Comparison of ENCODE assay signal across 26 cellular contexts in the genomic region with DNA sequence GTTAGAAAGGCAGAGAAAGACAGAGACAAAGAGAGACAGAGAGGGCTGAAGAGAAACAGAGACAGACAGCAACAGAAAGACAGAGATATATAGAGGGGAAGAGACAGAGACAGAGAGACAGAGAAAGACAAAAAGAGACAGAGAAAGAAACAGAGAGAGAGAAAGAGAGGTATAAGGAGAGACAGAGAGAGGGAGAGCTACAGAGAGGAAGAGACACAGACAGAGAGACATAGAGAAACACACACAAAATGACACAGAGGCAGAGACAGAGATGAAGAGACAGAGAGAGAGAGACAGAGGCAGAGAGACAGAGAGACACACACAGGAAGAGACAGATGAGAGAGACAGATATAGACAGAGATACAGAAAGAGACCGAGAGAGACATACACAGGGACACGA.
DNase-seq lines count a peak whose midpoint lies in the region; ATAC-seq and TF ChIP-seq lines count a peak whose summit lies in the region.
"Had no signal": no experiment of that assay in that cellular context is flagged by ENCODE, and none has a peak within 500 bp of the region (broad histone marks: within the 10 kb centered on the region; RNA-seq: fewer than 3 reads in every experiment).

No MANE protein-coding gene starts in this region.

- TF ChIP-seq CTCF in CD14-positive monocyte (IDR thresholded peaks at IDR 0.05) (peak; percentile 2), HEK293 (tag by site-specific recombination; IDR thresholded peaks at IDR 0.05) (no peak)

- DNase-seq in CD14-positive monocyte (ENCODE audit: low spot score) = no peak
- DNase-seq in activated T-helper 1 cell treated with anti-CD3 and anti-CD28 coated beads, Interleukin-12 subunit alpha, Interleukin-12 subunit beta, Interleukin-2, Interleukin-4 antibody, amounts not matched to agents 30 ng/mL and 10 ng/mL and 1 ng/mL, durations not matched to agents 14 hours and 24 hours and 36 hours (ENCODE audit: low spot score) = no peak
- DNase-seq in naive thymus-derived CD8-positive, alpha-beta T cell = no peak
- DNase-seq in putamen (ENCODE audit: low spot score) = no peak
- DNase-seq in AG08396 (ENCODE audit: low spot score) = no peak
- no peak for DNase-seq in sciatic nerve (ENCODE audit: low spot score)
- DNase-seq: activated CD4-positive, alpha-beta T cell treated with anti-CD3 and anti-CD28 coated beads, Interleukin-2, amount 50 U/mL, for 4 hours; activated gamma-delta T cell; amygdala; CD4-positive, alpha-beta T cell; effector memory CD4-positive, alpha-beta T cell; foreskin keratinocyte; left lung; natural killer cell; NCI-H1694 treated with DMSO at 0.1 percent for 48 hours; NCI-H526; ovary; stimulated activated CD4-positive, alpha-beta T cell treated with anti-CD3 and anti-CD28 coated beads, Interleukin-12 subunit alpha, Interleukin-12 subunit beta, amount 100 ng/mL, for 4 hours; stimulated activated CD4-positive, alpha-beta T cell treated with anti-CD3 and anti-CD28 coated beads, Interleukin-4, amount 100 ng/mL, for 24 hours; thyroid gland had no signal

- H3K4me1 Mint-ChIP-seq in CD14-positive monocyte = no peaks in the 10 kb centered on the region
- H3K4me1 Mint-ChIP-seq in activated T-helper 1 cell treated with anti-CD3 and anti-CD28 coated beads, Interleukin-12 subunit alpha, Interleukin-12 subunit beta, Interleukin-2, Interleukin-4 antibody, amounts not matched to agents 30 ng/mL and 10 ng/mL and 1 ng/mL, durations not matched to agents 14 hours and 24 hours and 36 hours (ENCODE audit: low read depth) = no peaks in the 10 kb centered on the region
- H3K4me1 Mint-ChIP-seq in naive thymus-derived CD8-positive, alpha-beta T cell = peaks cover 0 to 30% (median 10%) of the 10 kb centered on the region in 4 donors
- H3K4me1 Mint-ChIP-seq: natural killer cell; stimulated activated naive CD8-positive, alpha-beta T cell treated with anti-CD3 and anti-CD28 coated beads, Interleukin-15, amount 100 ng/mL, for 72 hours had no signal

- H3K27me3 Mint-ChIP-seq in CD14-positive monocyte (ENCODE audit: low read depth in 3 of 3) = peaks cover 3 to 7% (median 6%) of the 10 kb centered on the region in 3 donors
- H3K27me3 Mint-ChIP-seq in activated T-helper 1 cell treated with anti-CD3 and anti-CD28 coated beads, Interleukin-12 subunit alpha, Interleukin-12 subunit beta, Interleukin-2, Interleukin-4 antibody, amounts not matched to agents 30 ng/mL and 10 ng/mL and 1 ng/mL, durations not matched to agents 14 hours and 24 hours and 36 hours (ENCODE audit: insufficient read depth) = peaks cover 9% of the 10 kb centered on the region
- peaks cover 0 to 18% (median 3%) of the 10 kb centered on the region in 5 donors for H3K27me3 Mint-ChIP-seq in naive thymus-derived CD8-positive, alpha-beta T cell
- H3K27me3 Mint-ChIP-seq: CD4-positive, alpha-beta T cell had no signal

- no peaks in the 10 kb centered on the region for H3K36me3 ChIP-seq in HEK293 (ENCODE audit: control insufficient read depth in 2 of 2, insufficient read depth in 1 of 2, low read length in 2 of 2)
- H3K36me3 ChIP-seq: breast epithelium, left lung, ovary, thyroid gland had no signal

- intact Hi-C loops in CD14-positive monocyte (cut with micrococcal nuclease) = no loop called here
- intact Hi-C loops in activated T-helper 1 cell treated with anti-CD3 and anti-CD28 coated beads, Interleukin-12 subunit alpha, Interleukin-12 subunit beta, Interleukin-2, Interleukin-4 antibody, amounts not matched to agents 30 ng/mL and 10 ng/mL and 1 ng/mL, durations not matched to agents 14 hours and 24 hours and 36 hours (cut with micrococcal nuclease) = no loop called here
- intact Hi-C loops in sciatic nerve (cut with DNase I) = no loop called here

- no peaks in the 10 kb centered on the region for H3K36me3 Mint-ChIP-seq in CD14-positive monocyte
- no peaks in the 10 kb centered on the region for H3K36me3 Mint-ChIP-seq in activated T-helper 1 cell treated with anti-CD3 and anti-CD28 coated beads, Interleukin-12 subunit alpha, Interleukin-12 subunit beta, Interleukin-2, Interleukin-4 antibody, amounts not matched to agents 30 ng/mL and 10 ng/mL and 1 ng/mL, durations not matched to agents 14 hours and 24 hours and 36 hours (ENCODE audit: low read depth)
- H3K36me3 Mint-ChIP-seq in naive thymus-derived CD8-positive, alpha-beta T cell = no peaks in the 10 kb centered on the region
- H3K36me3 Mint-ChIP-seq: natural killer cell had no signal

- H3K9me3 ChIP-seq in HEK293 (ENCODE audit: control insufficient read depth, insufficient read depth, low read depth, low read length) = no peaks in the 10 kb centered on the region
- H3K9me3 ChIP-seq: breast epithelium, left lung, ovary, thyroid gland had no signal

- CTCF ChIA-PET in HEK293 (lab: Yijun Ruan, JAX) = no interaction called here

- H3K4me3 Mint-ChIP-seq in CD14-positive monocyte = no peak overlapping the region
- H3K4me3 Mint-ChIP-seq in activated T-helper 1 cell treated with anti-CD3 and anti-CD28 coated beads, Interleukin-12 subunit alpha, Interleukin-12 subunit beta, Interleukin-2, Interleukin-4 antibody, amounts not matched to agents 30 ng/mL and 10 ng/mL and 1 ng/mL, durations not matched to agents 14 hours and 24 hours and 36 hours = no peak overlapping the region
- peak overlapping the region in 1 of 10 donors; percentile 60 for H3K4me3 Mint-ChIP-seq in naive thymus-derived CD8-positive, alpha-beta T cell
- H3K4me3 Mint-ChIP-seq: CD4-positive, alpha-beta T cell; natural killer cell; stimulated activated naive CD8-positive, alpha-beta T cell treated with anti-CD3 and anti-CD28 coated beads, Interleukin-15, amount 100 ng/mL, for 72 hours had no signal

- H3K27ac Mint-ChIP-seq in CD14-positive monocyte = peak overlapping the region in 1 of 7 donors; percentile 44
- peak overlapping the region; percentile 24 for H3K27ac Mint-ChIP-seq in activated T-helper 1 cell treated with anti-CD3 and anti-CD28 coated beads, Interleukin-12 subunit alpha, Interleukin-12 subunit beta, Interleukin-2, Interleukin-4 antibody, amounts not matched to agents 30 ng/mL and 10 ng/mL and 1 ng/mL, durations not matched to agents 14 hours and 24 hours and 36 hours
- peak overlapping the region in 6 of 10 donors; percentile 17 to 87 (median 58) for H3K27ac Mint-ChIP-seq in naive thymus-derived CD8-positive, alpha-beta T cell
- H3K27ac Mint-ChIP-seq: CD4-positive, alpha-beta T cell; natural killer cell had no signal

- H3K27ac ChIP-seq in HEK293 (ENCODE audit: extremely low read depth, low read depth, low read length) = no peak overlapping the region
- H3K27ac ChIP-seq: breast epithelium, foreskin keratinocyte, left lung, ovary, thyroid gland had no signal

- no peaks in the 10 kb centered on the region for H3K4me1 ChIP-seq in HEK293 (ENCODE audit: control insufficient read depth, insufficient read depth, low read length)
- H3K4me1 ChIP-seq: breast epithelium, foreskin keratinocyte, left lung, thyroid gland had no signal

- no peak overlapping the region for H3K4me3 ChIP-seq in HEK293 (ENCODE audit: low read depth, low read length)
- H3K4me3 ChIP-seq: breast epithelium, K562, left lung, ovary, thyroid gland had no signal

- POLR2A ChIA-PET in HEK293 (lab: Yijun Ruan, JAX) = no interaction called here
- POLR2A ChIA-PET in naive thymus-derived CD8-positive, alpha-beta T cell (lab: Charles Lee) = no interaction called here

- H3K9me3 Mint-ChIP-seq in CD14-positive monocyte = peaks cover 0 to 11% (median 5%) of the 10 kb centered on the region in 7 donors
- H3K9me3 Mint-ChIP-seq in activated T-helper 1 cell treated with anti-CD3 and anti-CD28 coated beads, Interleukin-12 subunit alpha, Interleukin-12 subunit beta, Interleukin-2, Interleukin-4 antibody, amounts not matched to agents 30 ng/mL and 10 ng/mL and 1 ng/mL, durations not matched to agents 14 hours and 24 hours and 36 hours = peaks cover 20% of the 10 kb centered on the region
- no peaks in the 10 kb centered on the region for H3K9me3 Mint-ChIP-seq in naive thymus-derived CD8-positive, alpha-beta T cell
- H3K9me3 Mint-ChIP-seq: CD4-positive, alpha-beta T cell; natural killer cell had no signal

- no peak for ATAC-seq in naive thymus-derived CD8-positive, alpha-beta T cell
- ATAC-seq in sciatic nerve = no peak
- ATAC-seq: esophagus mucosa; foreskin keratinocyte; K562; left lung; natural killer cell; right cardiac atrium; stimulated activated naive CD8-positive, alpha-beta T cell treated with anti-CD3 and anti-CD28 coated beads, Interleukin-15, amount 100 ng/mL, for 72 hours had no signal

TF ChIP-seq in HEK293, 187 proteins besides CTCF, POLR2A, EP300 and RAD21:
- TF ChIP-seq ZBTB10 (tag by site-specific recombination; IDR thresholded peaks at IDR 0.05) (no peak), ZSCAN16 (tag by site-specific recombination; IDR thresholded peaks at IDR 0.05) (no peak), ZNF596 (tag by site-specific recombination; IDR thresholded peaks at IDR 0.05) (0 out of 2 replicates have a peak, but pooled peaks have one; percentile 54)
TF ChIP-seq in HEK293: peak in this region for 1.
